Comparison of ENCODE assay signal across 23 cellular contexts in the genomic region with DNA sequence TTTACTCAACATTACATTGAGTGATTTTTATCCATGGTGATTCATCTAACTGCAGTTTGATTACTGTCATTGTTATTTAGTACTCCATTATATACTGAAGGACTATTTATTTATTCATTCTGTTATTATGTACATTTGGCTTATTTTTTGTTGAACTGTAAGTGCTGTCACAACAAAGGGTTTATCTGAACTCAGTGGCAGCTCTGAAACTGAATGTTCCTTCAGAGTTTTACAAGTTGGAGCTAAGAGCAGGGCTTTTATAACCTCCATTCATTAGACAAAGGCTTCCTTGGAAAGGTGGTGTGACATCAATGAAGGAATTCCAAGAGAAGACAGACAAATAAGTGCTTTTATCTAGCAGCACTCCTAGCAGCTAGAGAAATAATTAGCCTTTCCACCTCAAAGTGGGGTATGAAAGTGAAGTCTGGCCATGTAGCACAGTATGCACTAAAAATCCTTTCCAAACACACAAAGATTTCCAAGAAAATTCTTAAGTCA.
"Had no signal": no experiment of that assay in that cellular context is flagged by ENCODE, and none has a peak within 500 bp of the region (broad histone marks: within the 10 kb centered on the region; RNA-seq: fewer than 3 reads in every experiment).

No MANE protein-coding gene starts in this region.

- H3K9ac ChIP-seq: SK-N-SH had no signal

- H3K9me2 ChIP-seq: SK-N-SH had no signal

- H3K4me2 ChIP-seq: SK-N-SH had no signal

- H3K4me1 ChIP-seq: SJSA1 had no signal

- H3K27ac ChIP-seq: HL-60, SJSA1 had no signal

- H3K36me3 ChIP-seq: SJSA1 had no signal

- H3K4me3 ChIP-seq: SJSA1 had no signal

- DNase-seq: KBM-7, MV-4-11, NCI-H1048, NCI-H1105, NCI-H1417, NCI-H1436 treated with DMSO at 0.1 percent for 48 hours, NCI-H1694, NCI-H187 treated with DMSO at 0.1 percent for 48 hours, NCI-H2029 treated with DMSO at 0.1 percent for 48 hours, NCI-H2171, NCI-H226, NCI-H446, NCI-H510A, NCI-H524 treated with DMSO at 0.1 percent for 48 hours, NCI-H69, NCI-H774, Right ventricle myocardium superior, RPMI8226, SIG-M5, SK-N-SH, SW 1271 had no signal

- H3K9me3 ChIP-seq: SJSA1, SK-N-SH had no signal

- H3K27me3 ChIP-seq: SJSA1 had no signal
